In genomic region chr9:87887661-87888480, GRCh38 we compare ENCODE assay signal across 30 cellular contexts. TPM values are rescaled to one million over a fixed set of nuclear protein-coding genes. Genes with fewer than 3 reads are reported as not detected.
"Had no signal": no experiment of that assay in that cellular context is flagged by ENCODE, and none has a peak within 500 bp of the region (broad histone marks: within the 10 kb centered on the region; RNA-seq: fewer than 3 reads in every experiment).

No MANE protein-coding gene starts in this region.

- H3K9me3 ChIP-seq: heart left ventricle, left lung, lower lobe of right lung, neutrophil, spleen, testis, upper lobe of right lung had no signal

- H3K4me1 ChIP-seq: heart left ventricle, left lung, lower lobe of right lung, spleen, testis, tibial nerve, upper lobe of right lung had no signal

- H3K4me3 Mint-ChIP-seq: natural killer cell treated with Interleukin-12 subunit alpha and Interleukin-12 subunit beta and Interleukin-15 and Interleukin-18, amount 100 ng/mL, for 72 hours; stimulated activated naive B cell treated with anti-CD40 and anti-IgM and Interleukin-4, amounts not matched to agents 10 μg/mL and 1 μg/mL and 100 μg/mL, for 72 hours; stimulated activated naive CD8-positive, alpha-beta T cell treated with anti-CD3 and anti-CD28 coated beads, Interleukin-15, amount 100 ng/mL, for 72 hours had no signal

- H3K27ac Mint-ChIP-seq: natural killer cell treated with Interleukin-12 subunit alpha and Interleukin-12 subunit beta and Interleukin-15 and Interleukin-18, amount 100 ng/mL, for 72 hours; stimulated activated naive B cell treated with anti-CD40 and anti-IgM and Interleukin-4, amounts not matched to agents 10 μg/mL and 1 μg/mL and 100 μg/mL, for 72 hours had no signal

- H3K27ac ChIP-seq: dorsolateral prefrontal cortex, heart left ventricle, left lung, lower lobe of right lung, neutrophil, spleen, testis, tibial nerve, upper lobe of right lung had no signal

- ATAC-seq: heart left ventricle; left lung; lower lobe of right lung; sciatic nerve; stimulated activated naive B cell treated with anti-CD40 and anti-IgM and Interleukin-4, amounts not matched to agents 10 μg/mL and 1 μg/mL and 100 μg/mL, for 72 hours; stimulated activated naive CD8-positive, alpha-beta T cell treated with anti-CD3 and anti-CD28 coated beads, Interleukin-15, amount 100 ng/mL, for 72 hours; upper lobe of right lung had no signal

- FAIRE-seq: frontal cortex, islet of Langerhans had no signal

- DNase-seq: cortex of kidney; dorsolateral prefrontal cortex; effector CD8-positive, alpha-beta T cell; heart left ventricle; hippocampal formation; lower lobe of right lung; mesenchymal stem cell; midbrain; spleen; stimulated activated CD4-positive, alpha-beta T cell treated with anti-CD3 and anti-CD28 coated beads, Interleukin-15, amount 100 ng/mL, for 24 hours; stimulated activated CD4-positive, alpha-beta T cell treated with anti-CD3 and anti-CD28 coated beads, Interleukin-1b, Interleukin-23, amount 100 ng/mL, for 48 hours; stimulated activated CD4-positive, alpha-beta T cell treated with anti-CD3 and anti-CD28 coated beads, Interleukin-4, amount 100 ng/mL, for 24 hours; stimulated activated naive B cell treated with anti-CD40 and anti-IgM and Interleukin-4, amounts not matched to agents 10 μg/mL and 1 μg/mL and 100 μg/mL, for 72 hours; stimulated activated naive CD8-positive, alpha-beta T cell treated with anti-CD3 and anti-CD28 coated beads, Interleukin-15, amount 100 ng/mL, for 72 hours; testis; upper lobe of right lung had no signal

- H3K9me3 Mint-ChIP-seq: natural killer cell treated with Interleukin-12 subunit alpha and Interleukin-12 subunit beta and Interleukin-15 and Interleukin-18, amount 100 ng/mL, for 72 hours; stimulated activated naive B cell treated with anti-CD40 and anti-IgM and Interleukin-4, amounts not matched to agents 10 μg/mL and 1 μg/mL and 100 μg/mL, for 72 hours; stimulated activated naive CD8-positive, alpha-beta T cell treated with anti-CD3 and anti-CD28 coated beads, Interleukin-15, amount 100 ng/mL, for 72 hours had no signal

- H3K4me1 Mint-ChIP-seq: stimulated activated naive B cell treated with anti-CD40 and anti-IgM and Interleukin-4, amounts not matched to agents 10 μg/mL and 1 μg/mL and 100 μg/mL, for 72 hours; stimulated activated naive CD8-positive, alpha-beta T cell treated with anti-CD3 and anti-CD28 coated beads, Interleukin-15, amount 100 ng/mL, for 72 hours had no signal

- H3K27me3 Mint-ChIP-seq: stimulated activated naive CD8-positive, alpha-beta T cell treated with anti-CD3 and anti-CD28 coated beads, Interleukin-15, amount 100 ng/mL, for 72 hours had no signal

- H3K4me3 ChIP-seq: dorsolateral prefrontal cortex, heart left ventricle, left lung, lower lobe of right lung, spleen, testis, tibial nerve, upper lobe of right lung had no signal

- H3K36me3 ChIP-seq: heart left ventricle, left lung, lower lobe of right lung, neutrophil, spleen, tibial nerve, upper lobe of right lung had no signal

- H3K36me3 Mint-ChIP-seq: natural killer cell treated with Interleukin-12 subunit alpha and Interleukin-12 subunit beta and Interleukin-15 and Interleukin-18, amount 100 ng/mL, for 72 hours; stimulated activated naive B cell treated with anti-CD40 and anti-IgM and Interleukin-4, amounts not matched to agents 10 μg/mL and 1 μg/mL and 100 μg/mL, for 72 hours had no signal

RNA-seq across cellular contexts. Expression of gene SPATA31E1, which starts 5.2 kb away (rescaled TPM):
- total RNA-seq: fibroblast of lung; frontal cortex; glomerular endothelial cell; heart left ventricle; left lung; lower lobe of right lung; natural killer cell treated with Interleukin-12 subunit alpha and Interleukin-12 subunit beta and Interleukin-15 and Interleukin-18, amount 100 ng/mL, for 72 hours; pulmonary artery endothelial cell; sciatic nerve; skeletal muscle tissue; spleen; subcutaneous adipose tissue; tibial nerve; upper lobe of right lung had no signal
- polyA plus RNA-seq: esophagus, fibroblast of lung, heart left ventricle, spleen had no signal

RNA-seq across cellular contexts. Expression of gene SPATA31C1, which starts 29.9 kb away (rescaled TPM):
- total RNA-seq: fibroblast of lung; frontal cortex; glomerular endothelial cell; heart left ventricle; left lung; lower lobe of right lung; natural killer cell treated with Interleukin-12 subunit alpha and Interleukin-12 subunit beta and Interleukin-15 and Interleukin-18, amount 100 ng/mL, for 72 hours; osteoblast; pulmonary artery endothelial cell; sciatic nerve; skeletal muscle tissue; spleen; subcutaneous adipose tissue; tibial nerve; upper lobe of right lung had no signal
- polyA plus RNA-seq: esophagus, fibroblast of lung, heart left ventricle, spleen had no signal
